ENCODE assay signal across 9 cellular contexts in genomic region chr20:17859002-17859615, GRCh38.
DNase-seq lines count a peak whose midpoint lies in the region; ATAC-seq, FAIRE-seq and TF ChIP-seq lines count a peak whose summit lies in the region.
"Had no signal": no experiment of that assay in that cellular context is flagged by ENCODE, and none has a peak within 500 bp of the region (broad histone marks: within the 10 kb centered on the region; RNA-seq: fewer than 3 reads in every experiment).

No MANE protein-coding gene starts in this region.

- H3K27ac Mint-ChIP-seq in GM23338: no peak overlapping the region

- H3K27ac ChIP-seq in GM23338 (ENCODE audit: low read depth) (no peak overlapping the region), Peyer's patch (peak overlapping the region in 1 of 4 donors; percentile 25), pancreas (peak overlapping the region; percentile 11 to 68 (median 52))

- TF ChIP-seq CTCF in GM23338 (conservative IDR thresholded peaks at IDR 0.05; ENCODE audit: low read depth in 2 of 2): no peak
- no peak for TF ChIP-seq CTCF in Peyer's patch (IDR thresholded peaks at IDR 0.05)
- TF ChIP-seq CTCF in pancreas (IDR thresholded peaks at IDR 0.05): no peak

- H3K4me3 Mint-ChIP-seq in GM23338: no peak overlapping the region

- peak overlapping the region; percentile 94 for H2AFZ ChIP-seq in GM23338

- no peaks in the 10 kb centered on the region for H3K9me2 ChIP-seq in GM23338 (ENCODE audit: insufficient read depth)

- H3K36me3 ChIP-seq in GM23338 (ENCODE audit: insufficient read depth) (no peaks in the 10 kb centered on the region), Peyer's patch (no peaks in the 10 kb centered on the region), pancreas (no peaks in the 10 kb centered on the region)

- no peaks in the 10 kb centered on the region for H3K79me2 ChIP-seq in GM23338 (replicated peaks; ENCODE audit: insufficient read depth)

- H3K9me3 ChIP-seq in Peyer's patch (no peaks in the 10 kb centered on the region), pancreas (no peaks in the 10 kb centered on the region)

- peaks cover 19% of the 10 kb centered on the region for H3K4me1 Mint-ChIP-seq in GM23338

- H3K4me3 ChIP-seq in GM23338 (no peak overlapping the region), Peyer's patch (peak overlapping the region in 1 of 4 donors; percentile 12), pancreas (no peak overlapping the region)

- H3K27me3 ChIP-seq in GM23338 (ENCODE audit: insufficient read depth) (no peaks in the 10 kb centered on the region), Peyer's patch (no peaks in the 10 kb centered on the region), pancreas (no peaks in the 10 kb centered on the region)

- no peaks in the 10 kb centered on the region for H4K20me1 ChIP-seq in GM23338 (replicated peaks; ENCODE audit: insufficient read depth)

- ATAC-seq in GM18909 (IDR thresholded peaks at IDR 0.05; ENCODE audit: poor library complexity, unreplicated experiment) (peak; percentile 53), GM23338 (no peak), pancreas (peak; percentile 29 to 49 (median 38))

- H3K4me1 ChIP-seq in GM23338 (ENCODE audit: insufficient read depth) (peaks cover 20% of the 10 kb centered on the region), Peyer's patch (peaks cover 0 to 36% (median 19%) of the 10 kb centered on the region in 4 donors), pancreas (peaks cover 24 to 34% (median 28%) of the 10 kb centered on the region in 3 donors)

- WGBS in pancreas, 2 donors: 48 to 56% methylated on average over 7 of the region's 7 CpGs

- H3F3A ChIP-seq in GM23338 (replicated peaks; ENCODE audit: low read depth): no peaks in the 10 kb centered on the region

- intact Hi-C loops in pancreas (cut with DNase I): no loop called here

- H3K36me3 Mint-ChIP-seq in GM23338 (ENCODE audit: low read depth): no peaks in the 10 kb centered on the region; the same call in 2 of the 3 replicates

- H3K27me3 Mint-ChIP-seq in GM23338 (ENCODE audit: insufficient read depth, low read depth, poor library complexity): peaks cover 4% of the 10 kb centered on the region

- no peak for DNase-seq in GM23338 (ENCODE audit: low spot score)
- DNase-seq in Peyer's patch: peak in 2 of 3 donors; percentile 43 to 57
- DNase-seq in pancreas: peak in 4 of 6 donors; percentile 44 to 58 (median 54)
- no peak for DNase-seq in NCI-H2227 treated with DMSO at 0.1 percent for 48 hours (lab: John Stamatoyannopoulos, UW)
- DNase-seq in hepatic stellate cell (ENCODE audit: low spot score): no peak
- DNase-seq in T-helper 9 cell: no peak
- DNase-seq: NCI-H2081 had no signal

- no peak for FAIRE-seq in pancreas (lab: Jason Lieb, UNC)
- FAIRE-seq: keratinocyte had no signal

- H3K9me3 Mint-ChIP-seq in GM23338: no peaks in the 10 kb centered on the region; the same call in 2 of the 3 replicates

- TF ChIP-seq POLR2A in Peyer's patch (IDR thresholded peaks at IDR 0.05): no peak

- no peak overlapping the region for H3K4me2 ChIP-seq in GM23338

TF ChIP-seq in GM23338, 12 proteins besides CTCF, POLR2A, EP300 and RAD21 (continues in another document):
- no peak for TF ChIP-seq EZH2phosphoT487 (IDR thresholded peaks at IDR 0.05; ENCODE audit: unreplicated experiment)
- no peak for TF ChIP-seq ZNF114 (CRISPR knock-in tag; IDR thresholded peaks at IDR 0.05)
- no peak for TF ChIP-seq CREB1 (CRISPR knock-in tag; IDR thresholded peaks at IDR 0.05; ENCODE audit: low read depth)
- no peak for TF ChIP-seq EZH2 (IDR thresholded peaks at IDR 0.05; ENCODE audit: low read depth, unreplicated experiment)
- no peak for TF ChIP-seq NANOG (IDR thresholded peaks at IDR 0.05; ENCODE audit: borderline replicate concordance)
- TF ChIP-seq STAT1 (IDR thresholded peaks at IDR 0.05; ENCODE audit: unreplicated experiment): no peak
- no peak for TF ChIP-seq POLR2AphosphoS5 (IDR thresholded peaks at IDR 0.05; ENCODE audit: low read depth)
- TF ChIP-seq, protein P1, sequence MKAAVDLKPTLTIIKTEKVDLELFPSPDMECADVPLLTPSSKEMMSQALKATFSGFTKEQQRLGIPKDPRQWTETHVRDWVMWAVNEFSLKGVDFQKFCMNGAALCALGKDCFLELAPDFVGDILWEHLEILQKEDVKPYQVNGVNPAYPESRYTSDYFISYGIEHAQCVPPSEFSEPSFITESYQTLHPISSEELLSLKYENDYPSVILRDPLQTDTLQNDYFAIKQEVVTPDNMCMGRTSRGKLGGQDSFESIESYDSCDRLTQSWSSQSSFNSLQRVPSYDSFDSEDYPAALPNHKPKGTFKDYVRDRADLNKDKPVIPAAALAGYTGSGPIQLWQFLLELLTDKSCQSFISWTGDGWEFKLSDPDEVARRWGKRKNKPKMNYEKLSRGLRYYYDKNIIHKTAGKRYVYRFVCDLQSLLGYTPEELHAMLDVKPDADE (IDR thresholded peaks at IDR 0.05): no peak
- TF ChIP-seq ZNF462 (CRISPR knock-in tag; IDR thresholded peaks at IDR 0.05): no peak
- TF ChIP-seq JUNB (IDR thresholded peaks at IDR 0.05; ENCODE audit: unreplicated experiment): no peak

Comparison
In these comparisons a context has a peak if more than half of its experiments do, and no peak if none do; other contexts are left out.
1. DNase-seq: peak in Peyer's patch (2 of 3) and pancreas (4 of 6); none in GM23338 (single experiment), NCI-H2227 treated with DMSO at 0.1 percent for 48 hours (single experiment), hepatic stellate cell (single experiment) and T-helper 9 cell (single experiment).